ENCODE assay signal across 1 cellular context in genomic region chr2:96866986-96867755, GRCh38.
TF ChIP-seq lines count a peak whose summit lies in the region.

No MANE protein-coding gene starts in this region.

TF ChIP-seq in HepG2, 621 proteins besides CTCF, POLR2A, EP300 and RAD21 (continued from another document):
- TF ChIP-seq GLMP (CRISPR knock-in tag; IDR thresholded peaks at IDR 0.05; ENCODE audit: borderline replicate concordance) (no peak), AGO1 (IDR thresholded peaks at IDR 0.05; ENCODE audit: low read depth, low read length, poor library complexity, severe bottlenecking) (no peak), NFKB2 (CRISPR knock-in tag; IDR thresholded peaks at IDR 0.05; ENCODE audit: borderline replicate concordance) (0 out of 2 replicates have a peak, but pooled peaks have one; percentile 36)
- TF ChIP-seq, protein P1, sequence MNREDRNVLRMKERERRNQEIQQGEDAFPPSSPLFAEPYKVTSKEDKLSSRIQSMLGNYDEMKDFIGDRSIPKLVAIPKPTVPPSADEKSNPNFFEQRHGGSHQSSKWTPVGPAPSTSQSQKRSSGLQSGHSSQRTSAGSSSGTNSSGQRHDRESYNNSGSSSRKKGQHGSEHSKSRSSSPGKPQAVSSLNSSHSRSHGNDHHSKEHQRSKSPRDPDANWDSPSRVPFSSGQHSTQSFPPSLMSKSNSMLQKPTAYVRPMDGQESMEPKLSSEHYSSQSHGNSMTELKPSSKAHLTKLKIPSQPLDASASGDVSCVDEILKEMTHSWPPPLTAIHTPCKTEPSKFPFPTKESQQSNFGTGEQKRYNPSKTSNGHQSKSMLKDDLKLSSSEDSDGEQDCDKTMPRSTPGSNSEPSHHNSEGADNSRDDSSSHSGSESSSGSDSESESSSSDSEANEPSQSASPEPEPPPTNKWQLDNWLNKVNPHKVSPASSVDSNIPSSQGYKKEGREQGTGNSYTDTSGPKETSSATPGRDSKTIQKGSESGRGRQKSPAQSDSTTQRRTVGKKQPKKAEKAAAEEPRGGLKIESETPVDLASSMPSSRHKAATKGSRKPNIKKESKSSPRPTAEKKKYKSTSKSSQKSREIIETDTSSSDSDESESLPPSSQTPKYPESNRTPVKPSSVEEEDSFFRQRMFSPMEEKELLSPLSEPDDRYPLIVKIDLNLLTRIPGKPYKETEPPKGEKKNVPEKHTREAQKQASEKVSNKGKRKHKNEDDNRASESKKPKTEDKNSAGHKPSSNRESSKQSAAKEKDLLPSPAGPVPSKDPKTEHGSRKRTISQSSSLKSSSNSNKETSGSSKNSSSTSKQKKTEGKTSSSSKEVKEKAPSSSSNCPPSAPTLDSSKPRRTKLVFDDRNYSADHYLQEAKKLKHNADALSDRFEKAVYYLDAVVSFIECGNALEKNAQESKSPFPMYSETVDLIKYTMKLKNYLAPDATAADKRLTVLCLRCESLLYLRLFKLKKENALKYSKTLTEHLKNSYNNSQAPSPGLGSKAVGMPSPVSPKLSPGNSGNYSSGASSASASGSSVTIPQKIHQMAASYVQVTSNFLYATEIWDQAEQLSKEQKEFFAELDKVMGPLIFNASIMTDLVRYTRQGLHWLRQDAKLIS (CRISPR knock-in tag; IDR thresholded peaks at IDR 0.05): 0 out of 2 replicates have a peak, but pooled peaks have one; percentile 12
TF ChIP-seq in HepG2: peak in this region for 13.
